ENCODE assay signal across 21 cellular contexts in the genomic region with DNA sequence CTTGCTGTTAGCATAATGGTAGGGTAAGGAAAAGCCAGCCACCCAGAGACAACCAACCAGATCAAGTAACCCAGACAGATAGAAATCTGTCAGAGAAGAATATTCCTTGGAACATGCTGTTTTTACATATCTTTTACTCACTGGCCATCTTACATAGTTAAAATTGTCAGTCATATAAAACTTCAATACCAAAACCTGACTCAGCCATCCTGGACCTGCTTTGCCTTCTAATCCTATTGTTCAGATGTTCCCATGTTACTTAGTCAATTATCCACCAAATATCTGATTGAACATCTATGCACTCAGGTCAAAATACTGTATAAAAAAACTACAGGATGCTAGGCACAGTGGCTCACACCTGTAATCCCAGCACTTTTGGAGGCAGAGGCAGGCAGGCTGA.
"Had no signal": no experiment of that assay in that cellular context is flagged by ENCODE, and none has a peak within 500 bp of the region (broad histone marks: within the 10 kb centered on the region; RNA-seq: fewer than 3 reads in every experiment).

No MANE protein-coding gene starts in this region.

- H3K4me3 Mint-ChIP-seq: activated CD4-positive, alpha-beta T cell treated with anti-CD3 and anti-CD28 coated beads, Interleukin-2, amount 10 ng/mL, durations not matched to agents 24 days and 14 days; activated CD8-positive, alpha-beta T cell treated with anti-CD3 and anti-CD28 coated beads, Interleukin-2, amount 10 ng/mL, durations not matched to agents 7 days and 5 days; activated naive CD8-positive, alpha-beta T cell; brain; dendritic cell treated with granulocyte-macrophage colony-stimulating factor and Interleukin-4, amounts not matched to agents 40 ng/mL and 50 ng/mL, for 4 days; effector memory CD8-positive, alpha-beta T cell; stimulated activated effector memory CD8-positive, alpha-beta T cell treated with anti-CD3 and anti-CD28 coated beads, Interleukin-12 subunit alpha, Interleukin-12 subunit beta, amount 100 ng/mL, for 72 hours; T-helper 2 cell treated with Interferon-gamma antibody and Interleukin-4, amounts not matched to agents 5 μg/mL and 100 μg/mL, for 36 hours had no signal

- H3K36me3 ChIP-seq: prostate gland, sigmoid colon, thoracic aorta had no signal

- H3K4me3 ChIP-seq: prostate gland, sigmoid colon, thoracic aorta had no signal

- H3K27me3 ChIP-seq: sigmoid colon had no signal

- ATAC-seq: activated CD8-positive, alpha-beta T cell treated with anti-CD3 and anti-CD28 coated beads, Interleukin-2, amount 10 ng/mL, durations not matched to agents 7 days and 5 days; effector memory CD8-positive, alpha-beta T cell; stimulated activated effector memory CD8-positive, alpha-beta T cell treated with anti-CD3 and anti-CD28 coated beads, Interleukin-12 subunit alpha, Interleukin-12 subunit beta, amount 100 ng/mL, for 72 hours had no signal

- H3K4me1 ChIP-seq: prostate gland had no signal

- H3K36me3 Mint-ChIP-seq: activated naive CD8-positive, alpha-beta T cell; brain; stimulated activated effector memory CD8-positive, alpha-beta T cell treated with anti-CD3 and anti-CD28 coated beads, Interleukin-12 subunit alpha, Interleukin-12 subunit beta, amount 100 ng/mL, for 72 hours had no signal

- H3K9me3 Mint-ChIP-seq: activated CD4-positive, alpha-beta T cell treated with anti-CD3 and anti-CD28 coated beads, Interleukin-2, amount 10 ng/mL, durations not matched to agents 24 days and 14 days; brain; dendritic cell treated with granulocyte-macrophage colony-stimulating factor and Interleukin-4, amounts not matched to agents 40 ng/mL and 50 ng/mL, for 4 days; effector memory CD8-positive, alpha-beta T cell; nephron progenitor cell; stimulated activated effector memory CD8-positive, alpha-beta T cell treated with anti-CD3 and anti-CD28 coated beads, Interleukin-12 subunit alpha, Interleukin-12 subunit beta, amount 100 ng/mL, for 72 hours; T-helper 2 cell treated with Interferon-gamma antibody and Interleukin-4, amounts not matched to agents 5 μg/mL and 100 μg/mL, for 36 hours had no signal

- H3K27ac Mint-ChIP-seq: activated CD4-positive, alpha-beta T cell treated with anti-CD3 and anti-CD28 coated beads, Interleukin-2, amount 10 ng/mL, durations not matched to agents 24 days and 14 days; activated CD8-positive, alpha-beta T cell treated with anti-CD3 and anti-CD28 coated beads, Interleukin-2, amount 10 ng/mL, durations not matched to agents 7 days and 5 days; activated naive CD8-positive, alpha-beta T cell; dendritic cell treated with granulocyte-macrophage colony-stimulating factor and Interleukin-4, amounts not matched to agents 40 ng/mL and 50 ng/mL, for 4 days; effector memory CD8-positive, alpha-beta T cell; stimulated activated effector memory CD8-positive, alpha-beta T cell treated with anti-CD3 and anti-CD28 coated beads, Interleukin-12 subunit alpha, Interleukin-12 subunit beta, amount 100 ng/mL, for 72 hours; T-helper 2 cell treated with Interferon-gamma antibody and Interleukin-4, amounts not matched to agents 5 μg/mL and 100 μg/mL, for 36 hours had no signal

- DNase-seq: activated CD4-positive, alpha-beta T cell treated with anti-CD3 and anti-CD28 coated beads, Interleukin-2, amount 10 ng/mL, durations not matched to agents 24 days and 14 days; activated CD4-positive, CD25-positive, alpha-beta regulatory T cell; activated CD8-positive, alpha-beta memory T cell treated with anti-CD3 and anti-CD28 coated beads, Interleukin-2, amount 50 U/mL, for 4 hours; activated CD8-positive, alpha-beta T cell treated with anti-CD3 and anti-CD28 coated beads, Interleukin-2, amount 10 ng/mL, durations not matched to agents 7 days and 5 days; activated gamma-delta T cell treated with Interleukin-2 at 50 U/mL for 16 hours; activated T-cell treated with anti-CD3 and anti-CD28 coated beads, Interleukin-2, amount 50 U/mL, for 48 hours; amygdala; effector memory CD8-positive, alpha-beta T cell; erythroblast; hippocampal formation; kidney; nephron progenitor cell; occipital lobe; sigmoid colon had no signal

- H3K4me1 Mint-ChIP-seq: activated CD4-positive, alpha-beta T cell treated with anti-CD3 and anti-CD28 coated beads, Interleukin-2, amount 10 ng/mL, durations not matched to agents 24 days and 14 days; stimulated activated effector memory CD8-positive, alpha-beta T cell treated with anti-CD3 and anti-CD28 coated beads, Interleukin-12 subunit alpha, Interleukin-12 subunit beta, amount 100 ng/mL, for 72 hours had no signal

- H3K27me3 Mint-ChIP-seq: activated CD4-positive, alpha-beta T cell treated with anti-CD3 and anti-CD28 coated beads, Interleukin-2, amount 10 ng/mL, durations not matched to agents 24 days and 14 days; activated naive CD8-positive, alpha-beta T cell; effector memory CD8-positive, alpha-beta T cell had no signal

- FAIRE-seq: kidney had no signal

- H3K27ac ChIP-seq: sigmoid colon, thoracic aorta had no signal

- H3K9me3 ChIP-seq: prostate gland, sigmoid colon, thoracic aorta had no signal
